ENCODE assay signal across 2 cellular contexts in genomic region chr12:75185881-75186280, GRCh38. TPM values are rescaled to one million over a fixed set of nuclear protein-coding genes. Genes with fewer than 3 reads are reported as not detected.
"Had no signal": no experiment of that assay in that cellular context is flagged by ENCODE, and none has a peak within 500 bp of the region (broad histone marks: within the 10 kb centered on the region; RNA-seq: fewer than 3 reads in every experiment).

No MANE protein-coding gene starts in this region.

RNA-seq across cellular contexts. Expression of gene KCNC2, which starts 23.8 kb away (rescaled TPM):
- total RNA-seq: G401, GM12878 had no signal
